1 cellular context compared by ENCODE assay signal in genomic region chr21:42545745-42546144, GRCh38.
TF ChIP-seq lines count a peak whose summit lies in the region.

No MANE protein-coding gene starts in this region.

TF ChIP-seq in K562, 482 proteins besides CTCF, POLR2A, EP300 and RAD21 (continued from another document and continues in another):
- TF ChIP-seq MGA (IDR thresholded peaks at IDR 0.05) (peak; percentile 96), FOXJ3 (CRISPR knock-in tag; IDR thresholded peaks at IDR 0.05) (no peak), MYC (IDR thresholded peaks at IDR 0.05; ENCODE audit: low read depth, low read length) (0 out of 2 replicates have a peak, but pooled peaks have one; percentile 46), MYC (CRISPR knock-in tag; IDR thresholded peaks at IDR 0.05; ENCODE audit: borderline replicate concordance, low read depth) (no peak), MAFF (IDR thresholded peaks at IDR 0.05; ENCODE audit: low read length) (no peak), DMBX1 (CRISPR knock-in tag; IDR thresholded peaks at IDR 0.05; ENCODE audit: borderline replicate concordance) (peak; percentile 89), MTA1 (IDR thresholded peaks at IDR 0.05; ENCODE audit: borderline replicate concordance) (no peak), ETV5 (CRISPR knock-in tag; IDR thresholded peaks at IDR 0.05; ENCODE audit: low read depth) (no peak), SRSF7 (optimal IDR thresholded peaks at IDR 0.05; ENCODE audit: low read depth, low read length) (no peak), BCLAF1 (IDR thresholded peaks at IDR 0.05; ENCODE audit: borderline replicate concordance in 1 of 2, control insufficient read depth in 1 of 2, low read depth in 2 of 2, low read length in 1 of 2) (no peak), ZBTB33 (CRISPR knock-in tag; IDR thresholded peaks at IDR 0.05) (peak; percentile 26; the same call in 1 of the 2 replicates), ZFPM2 (CRISPR knock-in tag; IDR thresholded peaks at IDR 0.05) (no peak), NRF1 (conservative IDR thresholded peaks at IDR 0.05 in 1 of 2, IDR thresholded peaks at IDR 0.05 in 1 of 2) (no peak), ATF7 (IDR thresholded peaks at IDR 0.05) (peak; percentile 86), VEZF1 (CRISPR knock-in tag; IDR thresholded peaks at IDR 0.05) (no peak), CEBPB (tag; IDR thresholded peaks at IDR 0.05) (no peak), KAT7 (CRISPR knock-in tag; IDR thresholded peaks at IDR 0.05; ENCODE audit: borderline replicate concordance) (no peak), ZNF311 (CRISPR knock-in tag; IDR thresholded peaks at IDR 0.05) (peak; percentile 48; the same call in 1 of the 2 replicates), ZBTB9 (CRISPR knock-in tag; IDR thresholded peaks at IDR 0.05) (peak; percentile 72; the same call in 1 of the 2 replicates), ZNF76 (CRISPR knock-in tag; IDR thresholded peaks at IDR 0.05; ENCODE audit: borderline replicate concordance) (0 out of 2 replicates have a peak, but pooled peaks have one; percentile 22), CEBPG (CRISPR knock-in tag; IDR thresholded peaks at IDR 0.05) (no peak), CEBPG (tag; conservative IDR thresholded peaks at IDR 0.05 in 1 of 2, IDR thresholded peaks at IDR 0.05 in 1 of 2) (no peak), ZNF347 (CRISPR knock-in tag; IDR thresholded peaks at IDR 0.05; ENCODE audit: low read depth) (no peak), SOX6 (IDR thresholded peaks at IDR 0.05) (peak; percentile 26; the same call in 1 of the 2 replicates), PRMT5 (CRISPR knock-in tag; IDR thresholded peaks at IDR 0.05) (no peak), SMARCB1 (IDR thresholded peaks at IDR 0.05; ENCODE audit: insufficient read length, low read depth) (no peak), FOS (IDR thresholded peaks at IDR 0.05; ENCODE audit: extremely low read depth, insufficient read length) (no peak), ZNF232 (CRISPR knock-in tag; IDR thresholded peaks at IDR 0.05) (peak; percentile 60; the same call in 1 of the 2 replicates)
- TF ChIP-seq, protein P1, sequence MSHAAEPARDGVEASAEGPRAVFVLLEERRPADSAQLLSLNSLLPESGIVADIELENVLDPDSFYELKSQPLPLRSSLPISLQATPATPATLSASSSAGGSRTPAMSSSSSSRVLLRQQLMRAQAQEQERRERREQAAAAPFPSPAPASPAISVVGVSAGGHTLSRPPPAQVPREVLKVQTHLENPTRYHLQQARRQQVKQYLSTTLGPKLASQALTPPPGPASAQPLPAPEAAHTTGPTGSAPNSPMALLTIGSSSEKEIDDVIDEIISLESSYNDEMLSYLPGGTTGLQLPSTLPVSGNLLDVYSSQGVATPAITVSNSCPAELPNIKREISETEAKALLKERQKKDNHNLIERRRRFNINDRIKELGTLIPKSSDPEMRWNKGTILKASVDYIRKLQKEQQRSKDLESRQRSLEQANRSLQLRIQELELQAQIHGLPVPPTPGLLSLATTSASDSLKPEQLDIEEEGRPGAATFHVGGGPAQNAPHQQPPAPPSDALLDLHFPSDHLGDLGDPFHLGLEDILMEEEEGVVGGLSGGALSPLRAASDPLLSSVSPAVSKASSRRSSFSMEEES (CRISPR knock-in tag; IDR thresholded peaks at IDR 0.05) = no peak
- TF ChIP-seq, protein P2, sequence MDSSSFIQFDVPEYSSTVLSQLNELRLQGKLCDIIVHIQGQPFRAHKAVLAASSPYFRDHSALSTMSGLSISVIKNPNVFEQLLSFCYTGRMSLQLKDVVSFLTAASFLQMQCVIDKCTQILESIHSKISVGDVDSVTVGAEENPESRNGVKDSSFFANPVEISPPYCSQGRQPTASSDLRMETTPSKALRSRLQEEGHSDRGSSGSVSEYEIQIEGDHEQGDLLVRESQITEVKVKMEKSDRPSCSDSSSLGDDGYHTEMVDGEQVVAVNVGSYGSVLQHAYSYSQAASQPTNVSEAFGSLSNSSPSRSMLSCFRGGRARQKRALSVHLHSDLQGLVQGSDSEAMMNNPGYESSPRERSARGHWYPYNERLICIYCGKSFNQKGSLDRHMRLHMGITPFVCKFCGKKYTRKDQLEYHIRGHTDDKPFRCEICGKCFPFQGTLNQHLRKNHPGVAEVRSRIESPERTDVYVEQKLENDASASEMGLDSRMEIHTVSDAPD (CRISPR knock-in tag; IDR thresholded peaks at IDR 0.05) = peak; percentile 69; the same call in 1 of the 2 replicates
- TF ChIP-seq, protein P3, sequence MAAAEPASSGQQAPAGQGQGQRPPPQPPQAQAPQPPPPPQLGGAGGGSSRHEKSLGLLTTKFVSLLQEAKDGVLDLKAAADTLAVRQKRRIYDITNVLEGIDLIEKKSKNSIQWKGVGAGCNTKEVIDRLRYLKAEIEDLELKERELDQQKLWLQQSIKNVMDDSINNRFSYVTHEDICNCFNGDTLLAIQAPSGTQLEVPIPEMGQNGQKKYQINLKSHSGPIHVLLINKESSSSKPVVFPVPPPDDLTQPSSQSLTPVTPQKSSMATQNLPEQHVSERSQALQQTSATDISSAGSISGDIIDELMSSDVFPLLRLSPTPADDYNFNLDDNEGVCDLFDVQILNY (CRISPR knock-in tag; IDR thresholded peaks at IDR 0.05) = no peak
